In the genomic region with DNA sequence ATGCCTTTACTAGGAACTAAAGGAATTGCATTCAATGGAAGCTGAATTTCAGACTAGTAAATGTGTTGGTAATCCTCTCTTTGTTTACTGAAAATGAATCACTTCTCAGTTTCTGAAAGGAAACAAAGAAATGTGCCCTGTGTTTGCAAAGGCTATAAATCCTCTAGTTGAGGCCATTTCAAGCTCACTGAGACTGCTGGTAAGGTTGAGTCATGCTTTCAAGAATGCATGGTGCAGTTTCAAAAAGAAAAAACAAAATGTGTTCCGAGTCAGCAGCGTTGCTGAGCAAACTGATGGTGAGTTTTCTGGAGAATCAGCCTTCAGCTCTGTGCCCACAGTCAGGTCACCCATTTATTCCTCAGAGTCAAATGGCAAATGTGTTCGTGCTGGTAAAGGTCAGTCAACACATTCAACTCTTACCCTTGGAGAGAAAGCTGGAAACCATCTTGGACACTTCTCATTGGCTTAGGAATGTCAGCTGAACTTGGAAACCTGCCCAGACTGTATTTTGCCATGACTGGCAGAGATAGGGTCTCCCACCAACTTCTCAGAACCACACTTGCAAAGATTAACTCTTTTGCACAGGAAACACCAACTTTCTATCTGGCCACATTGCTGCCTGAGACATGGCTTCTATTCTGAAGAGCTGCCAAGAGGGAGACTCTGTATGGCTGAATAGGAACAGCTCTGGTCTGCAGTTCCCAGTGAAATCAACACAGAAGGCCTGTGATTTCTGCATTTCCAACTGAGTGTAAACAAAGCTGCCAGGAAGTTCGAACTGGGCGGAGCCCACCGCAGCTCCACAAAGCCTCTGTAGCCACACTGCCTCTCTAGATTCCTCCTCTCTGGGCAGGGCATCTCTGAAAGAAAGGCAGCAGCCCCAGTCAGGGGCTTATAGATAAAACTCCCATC, we compare ENCODE assay signal across 1 cellular context.
TF ChIP-seq lines count a peak whose summit lies in the region.

No MANE protein-coding gene starts in this region.

TF ChIP-seq in SK-N-SH, 30 proteins besides CTCF, POLR2A, EP300 and RAD21 (continued from another document):
- TF ChIP-seq TAF1 (IDR thresholded peaks at IDR 0.05; ENCODE audit: borderline replicate concordance, low read depth, low read length) (peak; percentile 8; the same call in 1 of the 2 replicates), MXI1 (IDR thresholded peaks at IDR 0.05; ENCODE audit: low read depth, low read length) (no peak), YY1 (IDR thresholded peaks at IDR 0.05; ENCODE audit: low read depth) (peak; percentile 73), NFIC (IDR thresholded peaks at IDR 0.05; ENCODE audit: borderline replicate concordance) (peak; percentile 57), RXRA (IDR thresholded peaks at IDR 0.05; ENCODE audit: borderline replicate concordance, low read depth) (peak; percentile 53), TEAD4 (IDR thresholded peaks at IDR 0.05; ENCODE audit: borderline replicate concordance, insufficient read depth) (peak; percentile 76; the same call in 1 of the 2 replicates), USF1 (IDR thresholded peaks at IDR 0.05; ENCODE audit: borderline replicate concordance, low read depth) (peak; percentile 59; the same call in 1 of the 2 replicates), EZH2phosphoT487 (IDR thresholded peaks at IDR 0.05; ENCODE audit: borderline replicate concordance, low read depth) (no peak), GATA2 (CRISPR knock-in tag; IDR thresholded peaks at IDR 0.05) (no peak), ELF1 (IDR thresholded peaks at IDR 0.05) (no peak), RCOR1 (IDR thresholded peaks at IDR 0.05; ENCODE audit: low read length) (no peak), SIN3A (IDR thresholded peaks at IDR 0.05; ENCODE audit: borderline replicate concordance, low read depth, low read length) (no peak), TCF12 (IDR thresholded peaks at IDR 0.05) (peak; percentile 84), SMC3 (IDR thresholded peaks at IDR 0.05; ENCODE audit: low read depth, low read length) (no peak)
- TF ChIP-seq, protein P1, sequence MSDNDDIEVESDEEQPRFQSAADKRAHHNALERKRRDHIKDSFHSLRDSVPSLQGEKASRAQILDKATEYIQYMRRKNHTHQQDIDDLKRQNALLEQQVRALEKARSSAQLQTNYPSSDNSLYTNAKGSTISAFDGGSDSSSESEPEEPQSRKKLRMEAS (IDR thresholded peaks at IDR 0.05; ENCODE audit: low read depth), result peak; percentile 56
- TF ChIP-seq, protein P2, sequence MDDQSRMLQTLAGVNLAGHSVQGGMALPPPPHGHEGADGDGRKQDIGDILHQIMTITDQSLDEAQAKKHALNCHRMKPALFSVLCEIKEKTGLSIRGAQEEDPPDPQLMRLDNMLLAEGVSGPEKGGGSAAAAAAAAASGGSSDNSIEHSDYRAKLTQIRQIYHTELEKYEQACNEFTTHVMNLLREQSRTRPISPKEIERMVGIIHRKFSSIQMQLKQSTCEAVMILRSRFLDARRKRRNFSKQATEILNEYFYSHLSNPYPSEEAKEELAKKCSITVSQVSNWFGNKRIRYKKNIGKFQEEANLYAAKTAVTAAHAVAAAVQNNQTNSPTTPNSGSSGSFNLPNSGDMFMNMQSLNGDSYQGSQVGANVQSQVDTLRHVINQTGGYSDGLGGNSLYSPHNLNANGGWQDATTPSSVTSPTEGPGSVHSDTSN (IDR thresholded peaks at IDR 0.05), result peak; percentile 95
TF ChIP-seq in SK-N-SH: peak in this region for 14.
